In the genomic region with DNA sequence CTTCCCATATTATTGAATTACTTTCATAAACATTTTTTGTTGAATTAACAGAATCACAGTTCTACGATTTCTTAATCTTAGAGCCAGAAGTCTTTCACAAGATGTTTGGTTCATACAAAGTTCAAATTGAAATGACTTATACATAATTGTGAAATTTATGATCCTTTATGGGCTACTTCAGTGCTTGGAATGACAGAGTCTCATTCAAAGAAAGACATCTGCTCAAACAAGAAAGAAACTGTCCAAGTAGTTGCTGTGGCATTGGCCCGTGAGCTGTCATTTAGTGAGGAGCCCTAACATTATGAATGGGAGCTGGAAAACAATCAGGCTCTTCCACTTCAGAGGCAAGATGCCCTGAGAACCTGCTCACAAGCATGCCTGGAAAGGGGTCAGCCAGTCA, we compare ENCODE assay signal across 15 cellular contexts.
DNase-seq lines count a peak whose midpoint lies in the region; ATAC-seq, FAIRE-seq and TF ChIP-seq lines count a peak whose summit lies in the region.
"Had no signal": no experiment of that assay in that cellular context is flagged by ENCODE, and none has a peak within 500 bp of the region (broad histone marks: within the 10 kb centered on the region; RNA-seq: fewer than 3 reads in every experiment).

No MANE protein-coding gene starts in this region.

- H3K79me2 ChIP-seq in smooth muscle cell (ENCODE audit: low read depth): no peaks in the 10 kb centered on the region

- H3K27ac ChIP-seq in smooth muscle cell (ENCODE audit: low read depth): no peak overlapping the region
- H3K27ac ChIP-seq: C4-2B, coronary artery, KMS-11 had no signal

- no peaks in the 10 kb centered on the region for H3K27me3 ChIP-seq in smooth muscle cell (ENCODE audit: low read depth)

- no peaks in the 10 kb centered on the region for H3K27me3 Mint-ChIP-seq in activated naive CD8-positive, alpha-beta T cell treated with anti-CD3 and anti-CD28 coated beads for 36 hours

- H3K4me3 Mint-ChIP-seq in activated naive CD8-positive, alpha-beta T cell treated with anti-CD3 and anti-CD28 coated beads for 36 hours: no peak overlapping the region

- peak; percentile 72 for ATAC-seq in mucosa of descending colon

- no peak overlapping the region for H2AFZ ChIP-seq in smooth muscle cell (ENCODE audit: low read depth)

- intact Hi-C loops in mucosa of descending colon (cut with DNase I, micrococcal nuclease): no loop called here

- H3K36me3 Mint-ChIP-seq in activated naive CD8-positive, alpha-beta T cell treated with anti-CD3 and anti-CD28 coated beads for 36 hours: peaks cover 25% of the 10 kb centered on the region

- no peak overlapping the region for H3K9ac ChIP-seq in smooth muscle cell (ENCODE audit: low read depth)
- H3K9ac ChIP-seq: KMS-11 had no signal

- H3K36me3 ChIP-seq in mucosa of descending colon (ENCODE audit: low read depth) (no peaks in the 10 kb centered on the region), smooth muscle cell (ENCODE audit: low read depth) (peaks cover 7% of the 10 kb centered on the region)

- no peaks in the 10 kb centered on the region for H3K4me1 Mint-ChIP-seq in activated naive CD8-positive, alpha-beta T cell treated with anti-CD3 and anti-CD28 coated beads for 36 hours

- H3K4me2 ChIP-seq in smooth muscle cell: no peak overlapping the region
- H3K4me2 ChIP-seq: KMS-11 had no signal

- H3K27ac Mint-ChIP-seq in activated naive CD8-positive, alpha-beta T cell treated with anti-CD3 and anti-CD28 coated beads for 36 hours: no peak overlapping the region

- TF ChIP-seq CTCF in AG10803 (conservative IDR thresholded peaks at IDR 0.05; ENCODE audit: low read length) (no peak), epithelial cell of esophagus (IDR thresholded peaks at IDR 0.05; ENCODE audit: insufficient read depth, low read depth, low read length, missing control alignments) (no peak), mucosa of descending colon (IDR thresholded peaks at IDR 0.05) (no peak), smooth muscle cell (IDR thresholded peaks at IDR 0.05; ENCODE audit: borderline replicate concordance, insufficient read depth, poor library complexity, severe bottlenecking) (no peak)

- WGBS in smooth muscle cell (ENCODE audit: low lambda C conversion rate): 77% methylated on average over 2 of the region's 2 CpGs

- DNase-seq in AG10803 (ENCODE audit: low read depth) (peak; percentile 66), HTR-8/SVneo (ENCODE audit: insufficient read length, low spot score) (peak; percentile 13), epithelial cell of esophagus (ENCODE audit: low read depth) (peak; percentile 73), mucosa of descending colon (no peak), NCI-H1436 treated with DMSO at 0.1 percent for 48 hours (lab: John Stamatoyannopoulos, UW) (no peak), NCI-H446 treated with DMSO at 0.1 percent for 48 hours (lab: John Stamatoyannopoulos, UW) (no peak), smooth muscle cell (lab: John Stamatoyannopoulos, UW; ENCODE audit: unreplicated experiment) (no peak)
- DNase-seq in activated naive CD8-positive, alpha-beta T cell treated with anti-CD3 and anti-CD28 coated beads for 36 hours: no peak
- DNase-seq: NCI-H2029; retina; stimulated activated naive CD4-positive, alpha-beta T cell had no signal

- no peak for FAIRE-seq in HTR-8/SVneo (lab: Jason Lieb, UNC)
- FAIRE-seq: keratinocyte had no signal

- no peak overlapping the region for H3K4me3 ChIP-seq in AG10803 (ENCODE audit: low read length)
- no peak overlapping the region for H3K4me3 ChIP-seq in epithelial cell of esophagus (ENCODE audit: low read length)
- no peak overlapping the region for H3K4me3 ChIP-seq in mucosa of descending colon
- no peak overlapping the region for H3K4me3 ChIP-seq in smooth muscle cell
- H3K4me3 ChIP-seq: coronary artery had no signal

- H3K9me3 ChIP-seq in mucosa of descending colon: no peaks in the 10 kb centered on the region
- H3K9me3 ChIP-seq in smooth muscle cell (replicated peaks; ENCODE audit: low read depth): no peaks in the 10 kb centered on the region

- no peaks in the 10 kb centered on the region for H3F3A ChIP-seq in smooth muscle cell (ENCODE audit: low read depth)

- peaks cover 3% of the 10 kb centered on the region for H4K20me1 ChIP-seq in smooth muscle cell (ENCODE audit: low read depth)

- H3K9me3 Mint-ChIP-seq in activated naive CD8-positive, alpha-beta T cell treated with anti-CD3 and anti-CD28 coated beads for 36 hours: no peaks in the 10 kb centered on the region

- H3K4me1 ChIP-seq in mucosa of descending colon (ENCODE audit: low read depth) (no peaks in the 10 kb centered on the region), smooth muscle cell (ENCODE audit: low read depth) (no peaks in the 10 kb centered on the region)

Comparison
In these comparisons a context has a peak if more than half of its experiments do, and no peak if none do; other contexts are left out.
1. DNase-seq: peak in AG10803 (single experiment), HTR-8/SVneo (single experiment) and epithelial cell of esophagus (single experiment); none in mucosa of descending colon (0 of 3), NCI-H1436 treated with DMSO at 0.1 percent for 48 hours (single experiment), NCI-H446 treated with DMSO at 0.1 percent for 48 hours (single experiment), smooth muscle cell (single experiment) and activated naive CD8-positive, alpha-beta T cell treated with anti-CD3 and anti-CD28 coated beads for 36 hours (single experiment).